In the genomic region with DNA sequence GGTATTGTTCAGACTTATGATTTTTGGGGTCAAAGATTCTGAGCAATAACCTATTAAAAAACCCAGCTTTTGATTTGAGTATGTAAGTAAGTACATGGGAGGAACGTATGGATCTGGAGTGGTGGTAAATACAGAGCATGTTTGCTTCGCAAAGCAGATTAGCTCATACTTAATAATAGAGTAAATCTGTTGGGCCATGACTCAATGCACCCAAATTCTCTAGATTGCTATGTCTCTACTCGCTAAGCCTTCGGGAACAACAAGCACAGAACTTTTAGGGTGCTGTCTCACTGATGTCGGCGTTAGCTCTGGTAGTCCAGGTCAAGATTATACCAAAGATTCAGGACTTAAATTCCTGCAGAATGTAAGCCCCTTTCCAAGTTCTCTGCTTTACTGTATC, we compare ENCODE assay signal across 8 cellular contexts. TPM values are rescaled to one million over a fixed set of nuclear protein-coding genes. Genes with fewer than 3 reads are reported as not detected.
DNase-seq lines count a peak whose midpoint lies in the region; ATAC-seq, FAIRE-seq and TF ChIP-seq lines count a peak whose summit lies in the region.

No MANE protein-coding gene starts in this region.

- no peak overlapping the region for H3K9ac ChIP-seq in kidney (ENCODE audit: low read length in 2 of 2)

- no peaks in the 10 kb centered on the region for H3K27me3 ChIP-seq in tibial nerve

- H3K9me3 ChIP-seq in kidney (ENCODE audit: control insufficient read depth in 1 of 2, low read length in 2 of 2) (no peaks in the 10 kb centered on the region), tibial nerve (no peaks in the 10 kb centered on the region)

- H3K4me3 Mint-ChIP-seq in activated CD8-positive, alpha-beta memory T cell treated with anti-CD3 and anti-CD28 coated beads, Interleukin-2, amount 10 ng/mL, durations not matched to agents 7 days and 5 days, result peak overlapping the region; percentile 88
- H3K4me3 Mint-ChIP-seq in activated naive CD8-positive, alpha-beta T cell treated with anti-CD3 and anti-CD28 coated beads for 36 hours, result peak overlapping the region; percentile 87

- FAIRE-seq in kidney (lab: Jason Lieb, UNC), result no peak

- no peak for TF ChIP-seq POLR2A in tibial nerve (IDR thresholded peaks at IDR 0.05)

- intact Hi-C loops in kidney (cut with DNase I), result no loop called here

- no peak for TF ChIP-seq EP300 in tibial nerve (IDR thresholded peaks at IDR 0.05)

- H3K27me3 Mint-ChIP-seq in activated CD8-positive, alpha-beta memory T cell treated with anti-CD3 and anti-CD28 coated beads, Interleukin-2, amount 10 ng/mL, durations not matched to agents 7 days and 5 days, result peaks cover 5% of the 10 kb centered on the region
- H3K27me3 Mint-ChIP-seq in activated naive CD8-positive, alpha-beta T cell treated with anti-CD3 and anti-CD28 coated beads for 36 hours, result peaks cover 3% of the 10 kb centered on the region

- no peak for DNase-seq in activated CD8-positive, alpha-beta memory T cell treated with anti-CD3 and anti-CD28 coated beads, Interleukin-2, amount 10 ng/mL, durations not matched to agents 7 days and 5 days
- no peak for DNase-seq in activated CD8-positive, alpha-beta memory T cell treated with anti-CD3 and anti-CD28 coated beads, Interleukin-2, amount 50 U/mL, for 48 hours
- no peak for DNase-seq in activated naive CD8-positive, alpha-beta T cell treated with anti-CD3 and anti-CD28 coated beads for 36 hours
- DNase-seq in kidney (no peak), tibial nerve (ENCODE audit: low spot score in 2 of 2) (no peak), HT-29 (ENCODE audit: low spot score) (no peak)

- peaks cover 7% of the 10 kb centered on the region for H3K36me3 Mint-ChIP-seq in activated CD8-positive, alpha-beta memory T cell treated with anti-CD3 and anti-CD28 coated beads, Interleukin-2, amount 10 ng/mL, durations not matched to agents 7 days and 5 days
- H3K36me3 Mint-ChIP-seq in activated naive CD8-positive, alpha-beta T cell treated with anti-CD3 and anti-CD28 coated beads for 36 hours, result peaks cover 4% of the 10 kb centered on the region

- H3K27ac Mint-ChIP-seq in activated CD8-positive, alpha-beta memory T cell treated with anti-CD3 and anti-CD28 coated beads, Interleukin-2, amount 10 ng/mL, durations not matched to agents 7 days and 5 days, result peak overlapping the region; percentile 79
- peak overlapping the region; percentile 84 for H3K27ac Mint-ChIP-seq in activated naive CD8-positive, alpha-beta T cell treated with anti-CD3 and anti-CD28 coated beads for 36 hours

- peaks cover under 1 to 3% of the 10 kb centered on the region in 2 donors for H3K36me3 ChIP-seq in kidney (ENCODE audit: control insufficient read depth in 1 of 2, insufficient read depth in 2 of 2, low read length in 2 of 2)
- H3K36me3 ChIP-seq in tibial nerve, result peaks cover 0 to 3% (median 0%) of the 10 kb centered on the region in 3 donors

- peak overlapping the region; percentile 75 for H3K4me3 ChIP-seq in kidney (ENCODE audit: low read length in 2 of 2)
- peak overlapping the region; percentile 54 to 95 (median 82) for H3K4me3 ChIP-seq in tibial nerve

- CTCF ChIA-PET in activated CD8-positive, alpha-beta memory T cell treated with anti-CD3 and anti-CD28 coated beads, Interleukin-2, amount 10 ng/mL, durations not matched to agents 7 days and 5 days (lab: Charles Lee), result interaction anchor here (0.9 to 2.3 kb wide), 3 partner anchors 13 to 30 kb away, joined by 4 to 8 read pairs (median 6); no protein-coding TSS in a partner anchor

- H3K4me1 Mint-ChIP-seq in activated CD8-positive, alpha-beta memory T cell treated with anti-CD3 and anti-CD28 coated beads, Interleukin-2, amount 10 ng/mL, durations not matched to agents 7 days and 5 days, result peaks cover 27% of the 10 kb centered on the region
- H3K4me1 Mint-ChIP-seq in activated naive CD8-positive, alpha-beta T cell treated with anti-CD3 and anti-CD28 coated beads for 36 hours, result peaks cover 37% of the 10 kb centered on the region

- H3K4me1 ChIP-seq in kidney (ENCODE audit: control insufficient read depth in 1 of 2, insufficient read depth in 1 of 2, low read depth in 1 of 2, low read length in 2 of 2) (peaks cover 2 to 5% of the 10 kb centered on the region in 2 donors), tibial nerve (peaks cover 0 to 32% (median 19%) of the 10 kb centered on the region in 4 donors)

- TF ChIP-seq CTCF in kidney (IDR thresholded peaks at IDR 0.05; ENCODE audit: borderline replicate concordance, extremely low read depth, insufficient read depth), result no peak
- no peak for TF ChIP-seq CTCF in tibial nerve (IDR thresholded peaks at IDR 0.05)

- no peaks in the 10 kb centered on the region for H3K9me3 Mint-ChIP-seq in activated CD8-positive, alpha-beta memory T cell treated with anti-CD3 and anti-CD28 coated beads, Interleukin-2, amount 10 ng/mL, durations not matched to agents 7 days and 5 days (ENCODE audit: low read depth)
- H3K9me3 Mint-ChIP-seq in activated naive CD8-positive, alpha-beta T cell treated with anti-CD3 and anti-CD28 coated beads for 36 hours, result no peaks in the 10 kb centered on the region

- no peak for ATAC-seq in activated CD8-positive, alpha-beta memory T cell treated with anti-CD3 and anti-CD28 coated beads, Interleukin-2, amount 10 ng/mL, durations not matched to agents 7 days and 5 days
- ATAC-seq in HG02642 (IDR thresholded peaks at IDR 0.05; ENCODE audit: poor library complexity, unreplicated experiment) (no peak), GM18909 (IDR thresholded peaks at IDR 0.05; ENCODE audit: poor library complexity, unreplicated experiment) (no peak)

- H3K27ac ChIP-seq in kidney (ENCODE audit: low read depth in 2 of 2, low read length in 2 of 2), result peak overlapping the region in 1 of 2 donors; percentile 34
- peak overlapping the region in 3 of 4 donors; percentile 78 to 89 (median 79) for H3K27ac ChIP-seq in tibial nerve

- 64 to 77% methylated on average over 6 of the region's 6 CpGs for WGBS in tibial nerve, 2 donors

RNA-seq across cellular contexts. Expression of gene MINPP1, which starts 0.8 kb away (rescaled TPM):
- total RNA-seq in activated CD8-positive, alpha-beta memory T cell treated with anti-CD3 and anti-CD28 coated beads, Interleukin-2, amount 10 ng/mL, durations not matched to agents 7 days and 5 days, result 10 to 100 TPM in 1 of 2 experiments, 1 to 10 TPM in 1; 8.0 to 12.1 TPM
- total RNA-seq in activated naive CD8-positive, alpha-beta T cell treated with anti-CD3 and anti-CD28 coated beads for 36 hours, result 10 to 100 TPM; 10.3 TPM
- total RNA-seq in kidney (13.1 TPM), tibial nerve (10 to 100 TPM; 11.1 to 18.8 (median 13.5) TPM)
- polyA plus RNA-seq in kidney (ENCODE audit: insufficient read depth, low read depth, low replicate concordance), result 15.7 TPM
- 20.2 and 22.5 TPM in 2 replicates for total RNA-seq in HT-29 (2014; rRNA removed; shearing (Covaris generic))
